15 cellular contexts compared by ENCODE assay signal in genomic region chr3:12294885-12295580, GRCh38. TPM values are rescaled to one million over a fixed set of nuclear protein-coding genes. Genes with fewer than 3 reads are reported as not detected.
A peak's percentile ranks its signal among the peaks of the same experiment; 100 is the strongest.
DNase-seq lines count a peak whose midpoint lies in the region; ATAC-seq and TF ChIP-seq lines count a peak whose summit lies in the region.
"Had no signal": no experiment of that assay in that cellular context is flagged by ENCODE, and none has a peak within 500 bp of the region (broad histone marks: within the 10 kb centered on the region; RNA-seq: fewer than 3 reads in every experiment).

No MANE protein-coding gene starts in this region.

- H3K27ac Mint-ChIP-seq in HFFc6 = peak overlapping the region; percentile 67

- no peak for ATAC-seq in GM21390 (IDR thresholded peaks at IDR 0.05; ENCODE audit: unreplicated experiment)

- H3K4me1 Mint-ChIP-seq in HFFc6 (ENCODE audit: low read depth) = peaks cover 16% of the 10 kb centered on the region
- H3K4me1 Mint-ChIP-seq: central memory CD8-positive, alpha-beta T cell had no signal

- DNase-seq in ACHN = peak; percentile 83
- peak; percentile 80 for DNase-seq in HFFc6
- peak; percentile 78 for DNase-seq in astrocyte of the hippocampus (ENCODE audit: low read depth, low spot score)
- DNase-seq in hepatic stellate cell (ENCODE audit: low spot score) = peak; percentile 67
- no peak for DNase-seq in activated CD4-positive, alpha-beta T cell treated with anti-CD3 and anti-CD28 coated beads, Interleukin-2, amount 50 U/mL, for 4 hours
- no peak for DNase-seq in DMS79 treated with DMSO at 0.1 percent for 48 hours (lab: John Stamatoyannopoulos, UW)
- no peak for DNase-seq in 8988T
- DNase-seq: activated effector memory CD4-positive, alpha-beta T cell treated with anti-CD3 and anti-CD28 coated beads, Interleukin-2, amount 50 U/mL, for 16 hours; DMS53; erythroblast; NCI-H1694 treated with DMSO at 0.1 percent for 48 hours; NCI-H526; upper lobe of left lung had no signal

- in situ Hi-C loops in ACHN (cut with HindIII; ENCODE audit: low pct_ligation_motif_present, low pct_unique_long_range_greater_than_20kb, low sequenced_read_pairs) = no loop called here

- no peak for TF ChIP-seq CTCF in HFFc6 (IDR thresholded peaks at IDR 0.05)

- H3K9me3 Mint-ChIP-seq in HFFc6 = no peaks in the 10 kb centered on the region
- H3K9me3 Mint-ChIP-seq: central memory CD8-positive, alpha-beta T cell had no signal

- H3K27me3 Mint-ChIP-seq in HFFc6 (ENCODE audit: insufficient read depth) = peaks cover 2% of the 10 kb centered on the region; the same call in 1 of the 2 replicates

- H3K36me3 Mint-ChIP-seq in HFFc6 (ENCODE audit: low read depth) = no peaks in the 10 kb centered on the region

- H3K4me3 Mint-ChIP-seq in HFFc6 = peak overlapping the region; percentile 53; the same call in 1 of the 2 replicates
- H3K4me3 Mint-ChIP-seq: central memory CD8-positive, alpha-beta T cell had no signal

RNA-seq across cellular contexts. Expression of gene PPARG, which starts 6.2 kb away (rescaled TPM):
- total RNA-seq in HFFc6 (2021; fragmentation: NEBNext Ultra II Directional; extraction: Animal tissue kit (Norgen Biotek cat#: 25700)) = 1 to 10 TPM; 3.7 to 4.8 (median 4.0) TPM

Comparison
In these comparisons a context has a peak if more than half of its experiments do, and no peak if none do; other contexts are left out.
1. DNase-seq: peak in ACHN (single experiment), HFFc6 (single experiment), astrocyte of the hippocampus (single experiment) and hepatic stellate cell (single experiment); none in activated CD4-positive, alpha-beta T cell treated with anti-CD3 and anti-CD28 coated beads, Interleukin-2, amount 50 U/mL, for 4 hours (0 of 2), DMS79 treated with DMSO at 0.1 percent for 48 hours (single experiment) and 8988T (single experiment).